In the genomic region with DNA sequence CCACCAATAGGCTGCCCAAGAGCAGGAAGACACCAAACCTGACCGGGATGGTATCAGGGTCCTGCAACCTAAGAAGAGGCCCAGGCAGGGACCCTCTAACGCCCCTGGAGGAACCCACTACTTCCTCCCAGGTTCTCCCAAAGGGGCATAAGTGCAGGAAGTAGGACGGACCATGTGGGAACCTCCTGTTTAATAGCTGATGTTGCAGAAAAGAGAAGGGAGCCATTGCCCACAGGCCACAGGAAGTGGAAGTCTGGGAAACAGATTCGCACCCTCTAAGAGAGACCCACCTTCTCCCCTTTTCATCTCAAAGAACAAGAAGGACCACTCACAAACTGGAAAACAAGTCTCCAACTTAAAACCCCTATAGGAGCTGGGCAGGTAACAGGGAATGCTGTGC, we compare ENCODE assay signal across 26 cellular contexts. TPM values are rescaled to one million over a fixed set of nuclear protein-coding genes. Genes with fewer than 3 reads are reported as not detected.
DNase-seq lines count a peak whose midpoint lies in the region; ATAC-seq and TF ChIP-seq lines count a peak whose summit lies in the region.
"Had no signal": no experiment of that assay in that cellular context is flagged by ENCODE, and none has a peak within 500 bp of the region (broad histone marks: within the 10 kb centered on the region; RNA-seq: fewer than 3 reads in every experiment).

No MANE protein-coding gene starts in this region.

- TF ChIP-seq CTCF in activated CD8-positive, alpha-beta T cell treated with anti-CD3 and anti-CD28 coated beads for 36 hours (IDR thresholded peaks at IDR 0.05): no peak
- no peak for TF ChIP-seq CTCF in NB4 (IDR thresholded peaks at IDR 0.05; ENCODE audit: low read depth, low read length)
- TF ChIP-seq CTCF in dorsolateral prefrontal cortex (IDR thresholded peaks at IDR 0.05 in 54 of 56, conservative IDR thresholded peaks at IDR 0.05 in 2 of 56; ENCODE audit: low read depth in 1 of 56, partially characterized antibody in 56 of 56): no peak

- peaks cover 16% of the 10 kb centered on the region for H3K9me3 Mint-ChIP-seq in activated CD8-positive, alpha-beta T cell treated with anti-CD3 and anti-CD28 coated beads for 36 hours
- peaks cover 2% of the 10 kb centered on the region for H3K9me3 Mint-ChIP-seq in activated CD8-positive, alpha-beta T cell treated with anti-CD3 and anti-CD28 coated beads, Interleukin-2, amount 10 ng/mL, durations not matched to agents 7 days and 5 days (ENCODE audit: insufficient read depth)
- peaks cover 2% of the 10 kb centered on the region for H3K9me3 Mint-ChIP-seq in stimulated activated effector memory CD8-positive, alpha-beta T cell treated with anti-CD3 and anti-CD28 coated beads, Interleukin-12 subunit alpha, Interleukin-12 subunit beta, amount 100 ng/mL, for 72 hours
- H3K9me3 Mint-ChIP-seq in T-helper 2 cell treated with Interferon-gamma antibody and Interleukin-4, amounts not matched to agents 5 μg/mL and 100 μg/mL, for 36 hours: peaks cover 13% of the 10 kb centered on the region

- no peak overlapping the region for H3K4me3 Mint-ChIP-seq in activated CD8-positive, alpha-beta T cell treated with anti-CD3 and anti-CD28 coated beads for 36 hours
- no peak overlapping the region for H3K4me3 Mint-ChIP-seq in activated CD8-positive, alpha-beta T cell treated with anti-CD3 and anti-CD28 coated beads, Interleukin-2, amount 10 ng/mL, durations not matched to agents 7 days and 5 days
- no peak overlapping the region for H3K4me3 Mint-ChIP-seq in stimulated activated effector memory CD8-positive, alpha-beta T cell treated with anti-CD3 and anti-CD28 coated beads, Interleukin-12 subunit alpha, Interleukin-12 subunit beta, amount 100 ng/mL, for 72 hours
- H3K4me3 Mint-ChIP-seq in T-helper 2 cell treated with Interferon-gamma antibody and Interleukin-4, amounts not matched to agents 5 μg/mL and 100 μg/mL, for 36 hours: no peak overlapping the region
- H3K4me3 Mint-ChIP-seq: activated CD4-positive, alpha-beta T cell treated with anti-CD3 and anti-CD28 coated beads, Interleukin-2, amount 10 ng/mL, durations not matched to agents 24 days and 14 days; H9; naive thymus-derived CD4-positive, alpha-beta T cell had no signal

- H3K4me3 ChIP-seq in NB4 (ENCODE audit: low read depth, low read length) (no peak overlapping the region), dorsolateral prefrontal cortex (no peak overlapping the region)
- H3K4me3 ChIP-seq: gastroesophageal sphincter, MG63, transverse colon had no signal

- TF ChIP-seq POLR2A in NB4 (IDR thresholded peaks at IDR 0.05; ENCODE audit: extremely low read depth, insufficient read length): no peak

- H3K27ac Mint-ChIP-seq in activated CD8-positive, alpha-beta T cell treated with anti-CD3 and anti-CD28 coated beads for 36 hours: peak overlapping the region; percentile 52
- no peak overlapping the region for H3K27ac Mint-ChIP-seq in activated CD8-positive, alpha-beta T cell treated with anti-CD3 and anti-CD28 coated beads, Interleukin-2, amount 10 ng/mL, durations not matched to agents 7 days and 5 days
- peak overlapping the region; percentile 87 for H3K27ac Mint-ChIP-seq in stimulated activated effector memory CD8-positive, alpha-beta T cell treated with anti-CD3 and anti-CD28 coated beads, Interleukin-12 subunit alpha, Interleukin-12 subunit beta, amount 100 ng/mL, for 72 hours
- H3K27ac Mint-ChIP-seq in T-helper 2 cell treated with Interferon-gamma antibody and Interleukin-4, amounts not matched to agents 5 μg/mL and 100 μg/mL, for 36 hours: no peak overlapping the region
- H3K27ac Mint-ChIP-seq: activated CD4-positive, alpha-beta T cell treated with anti-CD3 and anti-CD28 coated beads, Interleukin-2, amount 10 ng/mL, durations not matched to agents 24 days and 14 days; H9 had no signal

- CTCF ChIA-PET in activated CD8-positive, alpha-beta T cell treated with anti-CD3 and anti-CD28 coated beads for 36 hours (lab: Charles Lee): no interaction called here
- CTCF ChIA-PET in activated CD8-positive, alpha-beta T cell treated with anti-CD3 and anti-CD28 coated beads, Interleukin-2, amount 10 ng/mL, durations not matched to agents 7 days and 5 days (lab: Charles Lee): no interaction called here

- H3K27me3 ChIP-seq in dorsolateral prefrontal cortex: no peaks in the 10 kb centered on the region
- H3K27me3 ChIP-seq: MG63, transverse colon had no signal

- H3K36me3 Mint-ChIP-seq in activated CD8-positive, alpha-beta T cell treated with anti-CD3 and anti-CD28 coated beads for 36 hours (ENCODE audit: low read depth): peaks cover 48% of the 10 kb centered on the region
- peaks cover 66% of the 10 kb centered on the region for H3K36me3 Mint-ChIP-seq in activated CD8-positive, alpha-beta T cell treated with anti-CD3 and anti-CD28 coated beads, Interleukin-2, amount 10 ng/mL, durations not matched to agents 7 days and 5 days (ENCODE audit: low read depth)
- peaks cover 20% of the 10 kb centered on the region for H3K36me3 Mint-ChIP-seq in stimulated activated effector memory CD8-positive, alpha-beta T cell treated with anti-CD3 and anti-CD28 coated beads, Interleukin-12 subunit alpha, Interleukin-12 subunit beta, amount 100 ng/mL, for 72 hours
- H3K36me3 Mint-ChIP-seq in T-helper 2 cell treated with Interferon-gamma antibody and Interleukin-4, amounts not matched to agents 5 μg/mL and 100 μg/mL, for 36 hours (ENCODE audit: low read depth): peaks cover 18% of the 10 kb centered on the region

- peaks cover 39% of the 10 kb centered on the region for H3K4me1 Mint-ChIP-seq in activated CD8-positive, alpha-beta T cell treated with anti-CD3 and anti-CD28 coated beads for 36 hours (ENCODE audit: low read depth)
- peaks cover 48% of the 10 kb centered on the region for H3K4me1 Mint-ChIP-seq in activated CD8-positive, alpha-beta T cell treated with anti-CD3 and anti-CD28 coated beads, Interleukin-2, amount 10 ng/mL, durations not matched to agents 7 days and 5 days (ENCODE audit: low read depth)
- peaks cover 45% of the 10 kb centered on the region for H3K4me1 Mint-ChIP-seq in stimulated activated effector memory CD8-positive, alpha-beta T cell treated with anti-CD3 and anti-CD28 coated beads, Interleukin-12 subunit alpha, Interleukin-12 subunit beta, amount 100 ng/mL, for 72 hours
- peaks cover under 1% of the 10 kb centered on the region for H3K4me1 Mint-ChIP-seq in T-helper 2 cell treated with Interferon-gamma antibody and Interleukin-4, amounts not matched to agents 5 μg/mL and 100 μg/mL, for 36 hours (ENCODE audit: low read depth)
- H3K4me1 Mint-ChIP-seq: H9 had no signal

- no peaks in the 10 kb centered on the region for H3K27me3 Mint-ChIP-seq in activated CD8-positive, alpha-beta T cell treated with anti-CD3 and anti-CD28 coated beads for 36 hours
- no peaks in the 10 kb centered on the region for H3K27me3 Mint-ChIP-seq in activated CD8-positive, alpha-beta T cell treated with anti-CD3 and anti-CD28 coated beads, Interleukin-2, amount 10 ng/mL, durations not matched to agents 7 days and 5 days (ENCODE audit: low read depth)
- H3K27me3 Mint-ChIP-seq in T-helper 2 cell treated with Interferon-gamma antibody and Interleukin-4, amounts not matched to agents 5 μg/mL and 100 μg/mL, for 36 hours (ENCODE audit: low read depth): no peaks in the 10 kb centered on the region
- H3K27me3 Mint-ChIP-seq: activated CD4-positive, alpha-beta T cell treated with anti-CD3 and anti-CD28 coated beads, Interleukin-2, amount 10 ng/mL, durations not matched to agents 24 days and 14 days; naive thymus-derived CD4-positive, alpha-beta T cell had no signal

- DNase-seq in activated CD8-positive, alpha-beta T cell treated with anti-CD3 and anti-CD28 coated beads for 36 hours: no peak
- no peak for DNase-seq in activated CD8-positive, alpha-beta T cell treated with anti-CD3 and anti-CD28 coated beads, Interleukin-2, amount 10 ng/mL, durations not matched to agents 7 days and 5 days
- DNase-seq in NB4 (ENCODE audit: low read depth) (peak; percentile 46), dorsolateral prefrontal cortex (no peak), occipital lobe (lab: John Stamatoyannopoulos, UW) (no peak), NCI-H526 (lab: John Stamatoyannopoulos, UW) (no peak)
- DNase-seq in stimulated activated effector memory CD8-positive, alpha-beta T cell treated with anti-CD3 and anti-CD28 coated beads, Interleukin-12 subunit alpha, Interleukin-12 subunit beta, amount 100 ng/mL, for 72 hours (ENCODE audit: low spot score in 2 of 2): no peak
- DNase-seq in T-helper 2 cell treated with Interferon-gamma antibody and Interleukin-4, amounts not matched to agents 5 μg/mL and 100 μg/mL, for 36 hours (ENCODE audit: low spot score): no peak
- DNase-seq: activated CD4-positive, alpha-beta T cell treated with anti-CD3 and anti-CD28 coated beads, Interleukin-2, amount 10 ng/mL, durations not matched to agents 24 days and 14 days; activated naive CD4-positive, alpha-beta T cell treated with anti-CD3 and anti-CD28 coated beads, Interleukin-2, amount 50 U/mL, for 16 hours; Calu3; central memory CD4-positive, alpha-beta T cell; H9; KBM-7; left ventricle myocardium superior; MG63; midbrain; NCI-H1436; NCI-H2107; NCI-H446; small intestine; transverse colon; WERI-Rb-1 had no signal

- intact Hi-C loops in activated CD8-positive, alpha-beta T cell treated with anti-CD3 and anti-CD28 coated beads for 36 hours (cut with micrococcal nuclease): no loop called here
- intact Hi-C loops in dorsolateral prefrontal cortex (cut with DNase I): loop anchor here in 1 of 2 donors (5.0 kb wide), 1 partner anchor 57 kb away; no protein-coding TSS in a partner anchor

- no peak for ATAC-seq in activated CD8-positive, alpha-beta T cell treated with anti-CD3 and anti-CD28 coated beads for 36 hours
- no peak for ATAC-seq in activated CD8-positive, alpha-beta T cell treated with anti-CD3 and anti-CD28 coated beads, Interleukin-2, amount 10 ng/mL, durations not matched to agents 7 days and 5 days
- no peak for ATAC-seq in stimulated activated effector memory CD8-positive, alpha-beta T cell treated with anti-CD3 and anti-CD28 coated beads, Interleukin-12 subunit alpha, Interleukin-12 subunit beta, amount 100 ng/mL, for 72 hours
- ATAC-seq: gastroesophageal sphincter; left ventricle myocardium superior; naive thymus-derived CD4-positive, alpha-beta T cell had no signal

- POLR2A ChIA-PET in activated CD8-positive, alpha-beta T cell treated with anti-CD3 and anti-CD28 coated beads for 36 hours (lab: Charles Lee): interaction anchor here (0.5 kb wide), 1 partner anchor 41 kb away, joined by 3 read pairs; no protein-coding TSS in a partner anchor
- POLR2A ChIA-PET in activated CD8-positive, alpha-beta T cell treated with anti-CD3 and anti-CD28 coated beads, Interleukin-2, amount 10 ng/mL, durations not matched to agents 7 days and 5 days (lab: Charles Lee): no interaction called here

- peak overlapping the region in 48 of 59 donors; percentile 3 to 97 (median 90) for H3K27ac ChIP-seq in dorsolateral prefrontal cortex
- H3K27ac ChIP-seq: gastroesophageal sphincter, parathyroid adenoma, transverse colon, WERI-Rb-1 had no signal

RNA-seq across cellular contexts. Expression of a gene that starts 18.1 kb away (rescaled TPM):
- total RNA-seq in activated CD8-positive, alpha-beta T cell treated with anti-CD3 and anti-CD28 coated beads for 36 hours: 10 to 100 TPM; 79.7 to 80.5 TPM
- 100 to 1,000 TPM; 146 to 152 TPM for total RNA-seq in activated CD8-positive, alpha-beta T cell treated with anti-CD3 and anti-CD28 coated beads, Interleukin-2, amount 10 ng/mL, durations not matched to agents 7 days and 5 days
- total RNA-seq in dorsolateral prefrontal cortex: 100 to 1,000 TPM in 76 of 120 experiments, 10 to 100 TPM in 44; 59.8 to 448 (median 117) TPM
- 21.1 TPM for total RNA-seq in occipital lobe

Comparison
In these comparisons a context has a peak if more than half of its experiments do, and no peak if none do; other contexts are left out.
1. H3K27ac Mint-ChIP-seq: peak in activated CD8-positive, alpha-beta T cell treated with anti-CD3 and anti-CD28 coated beads for 36 hours (single experiment) and stimulated activated effector memory CD8-positive, alpha-beta T cell treated with anti-CD3 and anti-CD28 coated beads, Interleukin-12 subunit alpha, Interleukin-12 subunit beta, amount 100 ng/mL, for 72 hours (single experiment); none in activated CD8-positive, alpha-beta T cell treated with anti-CD3 and anti-CD28 coated beads, Interleukin-2, amount 10 ng/mL, durations not matched to agents 7 days and 5 days (single experiment) and T-helper 2 cell treated with Interferon-gamma antibody and Interleukin-4, amounts not matched to agents 5 μg/mL and 100 μg/mL, for 36 hours (single experiment).